In genomic region chr2:68908392-68908970, GRCh38 we compare ENCODE assay signal across 8 cellular contexts. TPM values are rescaled to one million over a fixed set of nuclear protein-coding genes. Genes with fewer than 3 reads are reported as not detected.
DNase-seq lines count a peak whose midpoint lies in the region; ATAC-seq, FAIRE-seq and TF ChIP-seq lines count a peak whose summit lies in the region.

No MANE protein-coding gene starts in this region.

- ATAC-seq in GM21423 (IDR thresholded peaks at IDR 0.05; ENCODE audit: unreplicated experiment): peak; percentile 95
- peak; percentile 95 for ATAC-seq in PC-3
- ATAC-seq in activated T-cell treated with anti-CD3 and anti-CD28 coated beads, Interleukin-2, amount 50 U/mL, for 4 hours: peak; percentile 93 to 95

- H3K4me1 ChIP-seq in PC-3 (ENCODE audit: insufficient read depth, low read length) (peaks cover 34% of the 10 kb centered on the region), small intestine (ENCODE audit: control insufficient read depth in 2 of 2, insufficient read depth in 1 of 2, low read depth in 1 of 2, low read length in 1 of 2) (peaks cover 0 to 7% of the 10 kb centered on the region in 2 donors)

- H3K79me2 ChIP-seq in PC-3 (ENCODE audit: low read length): no peaks in the 10 kb centered on the region

- peak overlapping the region; percentile 20 for H3K4me3 Mint-ChIP-seq in Calu3 (ENCODE audit: low read depth, unreplicated experiment)
- H3K4me3 Mint-ChIP-seq in activated T-cell treated with anti-CD3 and anti-CD28 coated beads, Interleukin-2, amount 50 U/mL, for 4 hours: peak overlapping the region; percentile 38

- WGBS in small intestine, 3 donors: 8 to 21% (median 11%) methylated on average over 5 of the region's 5 CpGs

- H3K4me3 ChIP-seq in PC-3 (ENCODE audit: low read length): no peak overlapping the region
- no peak overlapping the region for H3K4me3 ChIP-seq in small intestine (ENCODE audit: low read depth in 1 of 2, low read length in 2 of 2)

- POLR2A ChIA-PET in PC-3 (lab: Charles Lee; ENCODE audit: unreplicated experiment): interaction anchor here (0.6 kb wide), 1 partner anchor 121 kb away, joined by 3 read pairs; no protein-coding TSS in a partner anchor

- 0 out of 2 replicates have a peak overlapping the region, but pooled peaks have one; percentile 12 for H2AFZ ChIP-seq in PC-3 (ENCODE audit: low read length)

- H4K20me1 ChIP-seq in PC-3 (ENCODE audit: low read length): no peaks in the 10 kb centered on the region

- H3F3A ChIP-seq in PC-3 (ENCODE audit: low read length, unreplicated experiment): no peaks in the 10 kb centered on the region

- intact Hi-C loops in Calu3 (cut with micrococcal nuclease; ENCODE audit: unreplicated experiment) (loop anchor here (5.0 kb wide), 2 partner anchors 76 to 441 kb away; partner anchors contain the start of genes APLF and FBXO48), PC-3 (cut with micrococcal nuclease) (loop anchor here (5.0 kb wide), 2 partner anchors 66 to 441 kb away; partner anchors contain the start of genes APLF and FBXO48)

- DNase-seq in Calu3 (peak; percentile 86), HS-5 (ENCODE audit: low read depth) (peak; percentile 35), PC-3 (peak; percentile 98), glomerular visceral epithelial cell (ENCODE audit: extremely low spot score) (peak; percentile 80), small intestine (peak; percentile 85), DMS114 treated with DMSO at 0.1 percent for 48 hours (lab: John Stamatoyannopoulos, UW; ENCODE audit: unreplicated experiment) (no peak)
- DNase-seq in activated T-cell treated with anti-CD3 and anti-CD28 coated beads, Interleukin-2, amount 50 U/mL, for 4 hours: peak; percentile 79

- no peaks in the 10 kb centered on the region for H3K9me3 Mint-ChIP-seq in Calu3 (ENCODE audit: low read depth, unreplicated experiment)
- H3K9me3 Mint-ChIP-seq in activated T-cell treated with anti-CD3 and anti-CD28 coated beads, Interleukin-2, amount 50 U/mL, for 4 hours: no peaks in the 10 kb centered on the region

- peak overlapping the region; percentile 75 for H3K27ac ChIP-seq in PC-3 (ENCODE audit: low read length)
- peak overlapping the region; percentile 0 to 87 for H3K27ac ChIP-seq in small intestine (ENCODE audit: low read depth in 1 of 2, low read length in 1 of 2)

- TF ChIP-seq CTCF in Calu3 (IDR thresholded peaks at IDR 0.05; ENCODE audit: unreplicated experiment) (no peak), PC-3 (conservative IDR thresholded peaks at IDR 0.05; ENCODE audit: low read depth, low read length) (no peak)

- no peaks in the 10 kb centered on the region for H3K36me3 ChIP-seq in PC-3 (ENCODE audit: low read depth, low read length)
- H3K36me3 ChIP-seq in small intestine (ENCODE audit: control insufficient read depth in 2 of 2, insufficient read depth in 2 of 2, low read length in 2 of 2): no peaks in the 10 kb centered on the region

- BruUV-seq in Calu3 (replicated peaks; lab: Mats Ljungman, UMichigan) (TSS peak; percentile 92), PC-3 (replicated peaks; lab: Mats Ljungman, UMichigan) (no TSS peak)

- peak overlapping the region; percentile 96 for H3K27ac Mint-ChIP-seq in Calu3 (ENCODE audit: unreplicated experiment)

- H3K9me3 ChIP-seq in PC-3 (ENCODE audit: low read length): no peaks in the 10 kb centered on the region
- H3K9me3 ChIP-seq in small intestine (ENCODE audit: control insufficient read depth, low read depth): no peaks in the 10 kb centered on the region

- H3K4me1 Mint-ChIP-seq in Calu3 (ENCODE audit: low read depth, unreplicated experiment): peaks cover 34% of the 10 kb centered on the region
- H3K4me1 Mint-ChIP-seq in activated T-cell treated with anti-CD3 and anti-CD28 coated beads, Interleukin-2, amount 50 U/mL, for 4 hours (ENCODE audit: low read depth): peaks cover 33% of the 10 kb centered on the region

- CTCF ChIA-PET in Calu3 (lab: Charles Lee): interaction anchor here (0.7 to 2.6 kb wide), 8 partner anchors 13 to 445 kb away, joined by 3 to 28 read pairs (median 8); partner anchors contain the start of genes APLF and FBXO48
- CTCF ChIA-PET in PC-3 (lab: Charles Lee): interaction anchor here (0.6 to 1.2 kb wide), 4 partner anchors 69 to 199 kb away, joined by 3 to 5 read pairs (median 4); no protein-coding TSS in a partner anchor

- peak overlapping the region; percentile 43 for H3K4me2 ChIP-seq in PC-3 (ENCODE audit: low read length)

- H3K27me3 ChIP-seq in PC-3 (ENCODE audit: low read length): no peaks in the 10 kb centered on the region
- H3K27me3 ChIP-seq in small intestine (ENCODE audit: control insufficient read depth in 2 of 2, insufficient read depth in 2 of 2, low read length in 2 of 2): no peaks in the 10 kb centered on the region

- peaks cover 4% of the 10 kb centered on the region for H3K27me3 Mint-ChIP-seq in Calu3 (ENCODE audit: unreplicated experiment)
- H3K27me3 Mint-ChIP-seq in activated T-cell treated with anti-CD3 and anti-CD28 coated beads, Interleukin-2, amount 50 U/mL, for 4 hours (ENCODE audit: low read depth): no peaks in the 10 kb centered on the region

- H3K9ac ChIP-seq in PC-3 (ENCODE audit: low read length): peak overlapping the region; percentile 39

- no peaks in the 10 kb centered on the region for H3K9me2 ChIP-seq in PC-3 (replicated peaks; ENCODE audit: low read length)

- peaks cover 5% of the 10 kb centered on the region for H3K36me3 Mint-ChIP-seq in Calu3 (ENCODE audit: insufficient read depth, unreplicated experiment)
- H3K36me3 Mint-ChIP-seq in activated T-cell treated with anti-CD3 and anti-CD28 coated beads, Interleukin-2, amount 50 U/mL, for 4 hours (ENCODE audit: insufficient read depth): no peaks in the 10 kb centered on the region

- FAIRE-seq in small intestine (lab: Jason Lieb, UNC): no peak

RNA-seq across cellular contexts. Expression of gene BMP10, which starts 37.3 kb away (rescaled TPM):
- total RNA-seq in Calu3 (2022): not detected in 2 replicates
- total RNA-seq in PC-3 (2014; rRNA removed): not detected in 2 replicates
- not detected for total RNA-seq in activated T-cell treated with anti-CD3 and anti-CD28 coated beads, Interleukin-2, amount 50 U/mL, for 4 hours
- not detected for polyA plus RNA-seq in small intestine

RNA-seq across cellular contexts. Expression of gene GKN2, which starts 44.2 kb away (rescaled TPM):
- total RNA-seq in Calu3 (2022) (not detected in 2 replicates), PC-3 (2014; rRNA removed) (0.58 TPM in 1 of 2 replicates, not detected in the other)
- not detected for total RNA-seq in activated T-cell treated with anti-CD3 and anti-CD28 coated beads, Interleukin-2, amount 50 U/mL, for 4 hours
- under 1 TPM in 1 of 3 donors, not detected in 2; 0.30 TPM for polyA plus RNA-seq in small intestine
